ENCODE assay signal across 25 cellular contexts in the genomic region with DNA sequence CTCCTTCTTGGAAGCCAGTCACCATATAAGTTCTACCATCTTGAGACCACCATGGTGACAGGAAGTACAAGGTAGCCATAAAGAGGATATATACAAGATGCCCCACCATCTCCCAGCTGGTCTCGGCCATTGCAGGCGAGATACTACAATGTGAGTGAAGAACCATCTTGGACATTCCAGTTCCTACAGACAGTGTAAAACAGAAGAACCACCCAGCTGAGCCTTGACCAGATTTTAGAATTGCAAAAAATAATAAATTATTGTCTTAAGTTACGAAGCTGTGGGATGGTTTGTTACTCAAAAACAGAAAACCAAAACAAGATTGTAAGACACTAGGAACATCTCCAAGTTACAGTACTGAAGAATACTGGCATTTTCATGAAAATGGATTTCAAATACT.
"Had no signal": no experiment of that assay in that cellular context is flagged by ENCODE, and none has a peak within 500 bp of the region (broad histone marks: within the 10 kb centered on the region; RNA-seq: fewer than 3 reads in every experiment).

No MANE protein-coding gene starts in this region.

- DNase-seq: islet precursor cell; left ventricle myocardium inferior; naive thymus-derived CD8-positive, alpha-beta T cell; nucleus accumbens; pancreas; posterior cingulate gyrus; retina; right cardiac atrium; sigmoid colon; small intestine; spleen; stimulated activated CD4-positive, alpha-beta T cell treated with anti-CD3 and anti-CD28 coated beads, Interleukin-4, amount 100 ng/mL, for 24 hours; stimulated activated naive CD4-positive, alpha-beta T cell treated with Interleukin-2 at 50 U/mL for 16 hours; stimulated activated naive CD8-positive, alpha-beta T cell treated with anti-CD3 and anti-CD28 coated beads, Interleukin-15, amount 100 ng/mL, for 72 hours; substantia nigra; upper lobe of left lung had no signal

- H3K27ac Mint-ChIP-seq: memory B cell; stimulated activated effector memory CD8-positive, alpha-beta T cell treated with anti-CD3 and anti-CD28 coated beads, Interleukin-12 subunit alpha, Interleukin-12 subunit beta, amount 100 ng/mL, for 72 hours; stimulated activated naive CD8-positive, alpha-beta T cell treated with anti-CD3 and anti-CD28 coated beads, Interleukin-15, amount 100 ng/mL, for 72 hours had no signal

- H3K27ac ChIP-seq: hepatocyte, left ventricle myocardium inferior, pancreas, prostate gland, sigmoid colon, spleen, tibial nerve, upper lobe of left lung, vagina had no signal

- H3K27me3 ChIP-seq: hepatocyte, pancreas, sigmoid colon, spleen, tibial nerve, upper lobe of left lung, vagina had no signal

- H3K4me3 Mint-ChIP-seq: memory B cell; naive thymus-derived CD8-positive, alpha-beta T cell; nephron; neural crest cell; stimulated activated effector memory CD8-positive, alpha-beta T cell treated with anti-CD3 and anti-CD28 coated beads, Interleukin-12 subunit alpha, Interleukin-12 subunit beta, amount 100 ng/mL, for 72 hours; stimulated activated naive CD8-positive, alpha-beta T cell treated with anti-CD3 and anti-CD28 coated beads, Interleukin-15, amount 100 ng/mL, for 72 hours had no signal

- H3K4me1 ChIP-seq: pancreas, prostate gland had no signal

- H3K4me3 ChIP-seq: hepatocyte, left ventricle myocardium inferior, lung, pancreas, prostate gland, sigmoid colon, spleen, tibial nerve, upper lobe of left lung, vagina had no signal

- ATAC-seq: naive thymus-derived CD8-positive, alpha-beta T cell; pancreas; right cardiac atrium; stimulated activated effector memory CD8-positive, alpha-beta T cell treated with anti-CD3 and anti-CD28 coated beads, Interleukin-12 subunit alpha, Interleukin-12 subunit beta, amount 100 ng/mL, for 72 hours; stimulated activated naive CD8-positive, alpha-beta T cell treated with anti-CD3 and anti-CD28 coated beads, Interleukin-15, amount 100 ng/mL, for 72 hours had no signal

- H3K36me3 Mint-ChIP-seq: stimulated activated effector memory CD8-positive, alpha-beta T cell treated with anti-CD3 and anti-CD28 coated beads, Interleukin-12 subunit alpha, Interleukin-12 subunit beta, amount 100 ng/mL, for 72 hours had no signal

- H2AFZ ChIP-seq: hepatocyte had no signal

- H3K27me3 Mint-ChIP-seq: memory B cell; naive thymus-derived CD8-positive, alpha-beta T cell; stimulated activated naive CD8-positive, alpha-beta T cell treated with anti-CD3 and anti-CD28 coated beads, Interleukin-15, amount 100 ng/mL, for 72 hours had no signal

- H3K36me3 ChIP-seq: pancreas, prostate gland, vagina had no signal

- H3K4me2 ChIP-seq: hepatocyte had no signal

- H3K4me1 Mint-ChIP-seq: stimulated activated effector memory CD8-positive, alpha-beta T cell treated with anti-CD3 and anti-CD28 coated beads, Interleukin-12 subunit alpha, Interleukin-12 subunit beta, amount 100 ng/mL, for 72 hours had no signal

- H3K9me3 ChIP-seq: pancreas, prostate gland, vagina had no signal
